In genomic region chr3:122609798-122610559, GRCh38 we compare ENCODE assay signal across 10 cellular contexts. TPM values are rescaled to one million over a fixed set of nuclear protein-coding genes. Genes with fewer than 3 reads are reported as not detected.
A peak's percentile ranks its signal among the peaks of the same experiment; 100 is the strongest.
DNase-seq lines count a peak whose midpoint lies in the region; ATAC-seq, FAIRE-seq and TF ChIP-seq lines count a peak whose summit lies in the region.
"Had no signal": no experiment of that assay in that cellular context is flagged by ENCODE, and none has a peak within 500 bp of the region (broad histone marks: within the 10 kb centered on the region; RNA-seq: fewer than 3 reads in every experiment).

No MANE protein-coding gene starts in this region.

- peaks cover 8 to 28% of the 10 kb centered on the region in 2 donors for H3K36me3 Mint-ChIP-seq in activated T-cell treated with anti-CD3 and anti-CD28 coated beads, Interleukin-2, amount 50 U/mL, for 72 hours (ENCODE audit: insufficient read depth in 2 of 2)
- peaks cover 26% of the 10 kb centered on the region for H3K36me3 Mint-ChIP-seq in natural killer cell treated with Interleukin-12 subunit alpha and Interleukin-12 subunit beta and Interleukin-15 and Interleukin-18, amount 100 ng/mL, for 72 hours

- DNase-seq in EH (ENCODE audit: low read depth), result peak; percentile 85
- DNase-seq in GM20000 (ENCODE audit: low spot score), result peak; percentile 80
- peak; percentile 30 to 41 for DNase-seq in activated T-cell treated with anti-CD3 and anti-CD28 coated beads, Interleukin-2, amount 50 U/mL, for 72 hours
- DNase-seq in natural killer cell treated with Interleukin-12 subunit alpha and Interleukin-12 subunit beta and Interleukin-15 and Interleukin-18, amount 100 ng/mL, for 72 hours (ENCODE audit: low spot score), result peak; percentile 64
- no peak for DNase-seq in NCI-H2196 treated with DMSO at 0.1 percent for 48 hours (lab: John Stamatoyannopoulos, UW; ENCODE audit: unreplicated experiment)
- DNase-seq in frontal cortex (ENCODE audit: low spot score in 2 of 2), result no peak
- DNase-seq in OCI-LY7 (ENCODE audit: low spot score), result no peak

- no peaks in the 10 kb centered on the region for H3K27me3 Mint-ChIP-seq in activated T-cell treated with anti-CD3 and anti-CD28 coated beads, Interleukin-2, amount 50 U/mL, for 72 hours (ENCODE audit: low read depth)
- no peaks in the 10 kb centered on the region for H3K27me3 Mint-ChIP-seq in natural killer cell treated with Interleukin-12 subunit alpha and Interleukin-12 subunit beta and Interleukin-15 and Interleukin-18, amount 100 ng/mL, for 72 hours

- H3K4me3 Mint-ChIP-seq in activated T-cell treated with anti-CD3 and anti-CD28 coated beads, Interleukin-2, amount 50 U/mL, for 72 hours, result peak overlapping the region; percentile 45 to 62
- H3K4me3 Mint-ChIP-seq in natural killer cell treated with Interleukin-12 subunit alpha and Interleukin-12 subunit beta and Interleukin-15 and Interleukin-18, amount 100 ng/mL, for 72 hours, result peak overlapping the region; percentile 66
- H3K4me3 Mint-ChIP-seq: nephron had no signal

- no peak overlapping the region for H3K27ac ChIP-seq in OCI-LY7 (ENCODE audit: low read depth, low read length, poor library complexity, severe bottlenecking)
- H3K27ac ChIP-seq: SK-N-MC had no signal

- H3K79me2 ChIP-seq in OCI-LY7 (ENCODE audit: insufficient read depth, low read depth, low read length), result no peaks in the 10 kb centered on the region

- POLR2A ChIA-PET in OCI-LY7 (lab: Charles Lee), result no interaction called here

- H3K4me3 ChIP-seq in OCI-LY7 (ENCODE audit: low read depth, low read length, poor library complexity, severe bottlenecking), result no peak overlapping the region
- H3K4me3 ChIP-seq: SK-N-MC had no signal

- TF ChIP-seq CTCF in GM20000 (IDR thresholded peaks at IDR 0.05; ENCODE audit: extremely low read depth, missing control alignments) (no peak), OCI-LY7 (conservative IDR thresholded peaks at IDR 0.05; ENCODE audit: low read length) (no peak)

- H3K27ac Mint-ChIP-seq in activated T-cell treated with anti-CD3 and anti-CD28 coated beads, Interleukin-2, amount 50 U/mL, for 72 hours, result peak overlapping the region; percentile 86
- peak overlapping the region; percentile 66 to 83 for H3K27ac Mint-ChIP-seq in natural killer cell treated with Interleukin-12 subunit alpha and Interleukin-12 subunit beta and Interleukin-15 and Interleukin-18, amount 100 ng/mL, for 72 hours
- H3K27ac Mint-ChIP-seq: nephron had no signal

- H3K36me3 ChIP-seq in OCI-LY7 (ENCODE audit: insufficient read depth, low read length), result no peaks in the 10 kb centered on the region

- no peaks in the 10 kb centered on the region for H3K9me2 ChIP-seq in OCI-LY7 (ENCODE audit: insufficient read depth, low read length)

- H3K4me1 Mint-ChIP-seq in activated T-cell treated with anti-CD3 and anti-CD28 coated beads, Interleukin-2, amount 50 U/mL, for 72 hours (ENCODE audit: low read depth), result peaks cover 26% of the 10 kb centered on the region
- peaks cover 25 to 32% of the 10 kb centered on the region in 2 donors for H3K4me1 Mint-ChIP-seq in natural killer cell treated with Interleukin-12 subunit alpha and Interleukin-12 subunit beta and Interleukin-15 and Interleukin-18, amount 100 ng/mL, for 72 hours (ENCODE audit: low read depth in 2 of 2)
- H3K4me1 Mint-ChIP-seq: nephron had no signal

- intact Hi-C loops in OCI-LY7 (cut with micrococcal nuclease; ENCODE audit: unreplicated experiment), result no loop called here

- FAIRE-seq in frontal cortex (lab: Jason Lieb, UNC), result no peak

- CTCF ChIA-PET in OCI-LY7 (lab: Charles Lee; ENCODE audit: unreplicated experiment), result no interaction called here

- no peaks in the 10 kb centered on the region for H3K4me1 ChIP-seq in OCI-LY7 (ENCODE audit: insufficient read depth, low read length, poor library complexity, severe bottlenecking)

- ATAC-seq in HG03460 (IDR thresholded peaks at IDR 0.05; ENCODE audit: unreplicated experiment), result peak; percentile 96
- ATAC-seq in activated T-cell treated with anti-CD3 and anti-CD28 coated beads, Interleukin-2, amount 50 U/mL, for 72 hours (replicated peaks in 1 of 2), result peak; percentile 93 to 94
- peak; percentile 96 to 98 for ATAC-seq in natural killer cell treated with Interleukin-12 subunit alpha and Interleukin-12 subunit beta and Interleukin-15 and Interleukin-18, amount 100 ng/mL, for 72 hours

- H3K9me3 Mint-ChIP-seq in activated T-cell treated with anti-CD3 and anti-CD28 coated beads, Interleukin-2, amount 50 U/mL, for 72 hours, result peaks cover 3 to 7% of the 10 kb centered on the region in 2 donors
- peaks cover 3% of the 10 kb centered on the region for H3K9me3 Mint-ChIP-seq in natural killer cell treated with Interleukin-12 subunit alpha and Interleukin-12 subunit beta and Interleukin-15 and Interleukin-18, amount 100 ng/mL, for 72 hours
- H3K9me3 Mint-ChIP-seq: nephron had no signal

- no peak overlapping the region for H3K4me2 ChIP-seq in OCI-LY7 (ENCODE audit: low read length)

- BruUV-seq in OCI-LY7 (replicated peaks; lab: Mats Ljungman, UMichigan), result no TSS peak

- no peak overlapping the region for H2AFZ ChIP-seq in OCI-LY7 (ENCODE audit: low read length)

- no peaks in the 10 kb centered on the region for H4K20me1 ChIP-seq in OCI-LY7 (ENCODE audit: insufficient read depth, low read length)

- H3K9me3 ChIP-seq in OCI-LY7 (ENCODE audit: low read length), result no peaks in the 10 kb centered on the region

RNA-seq across cellular contexts. Expression of gene PARP15, which starts 32.5 kb away (rescaled TPM):
- total RNA-seq in activated T-cell treated with anti-CD3 and anti-CD28 coated beads, Interleukin-2, amount 50 U/mL, for 72 hours, result 10 to 100 TPM; 23.7 to 28.6 TPM
- 10 to 100 TPM; 49.6 to 72.9 TPM for total RNA-seq in natural killer cell treated with Interleukin-12 subunit alpha and Interleukin-12 subunit beta and Interleukin-15 and Interleukin-18, amount 100 ng/mL, for 72 hours
- total RNA-seq in frontal cortex (not detected), OCI-LY7 (2022) (0.70 and 0.81 TPM in 2 replicates)
- 3.3 and 3.4 TPM in 2 replicates for total RNA-seq in OCI-LY7 (2014; rRNA removed; shearing (Covaris generic))

RNA-seq across cellular contexts. Expression of gene DTX3L, which starts 45.8 kb away (rescaled TPM):
- total RNA-seq in activated T-cell treated with anti-CD3 and anti-CD28 coated beads, Interleukin-2, amount 50 U/mL, for 72 hours, result 10 to 100 TPM; 43.9 to 51.4 TPM
- 100 to 1,000 TPM in 1 of 2 donors, 10 to 100 TPM in 1; 56.4 to 110 TPM for total RNA-seq in natural killer cell treated with Interleukin-12 subunit alpha and Interleukin-12 subunit beta and Interleukin-15 and Interleukin-18, amount 100 ng/mL, for 72 hours
- 2.4 TPM for total RNA-seq in frontal cortex
- 1.5 and 2.2 TPM in 2 replicates for total RNA-seq in OCI-LY7 (2014; rRNA removed; shearing (Covaris generic))
- 0.94 and 1.3 TPM in 2 replicates for total RNA-seq in OCI-LY7 (2022)

RNA-seq across cellular contexts. Expression of gene PARP9, which starts 45.9 kb away (rescaled TPM):
- 10 to 100 TPM; 28.8 to 38.1 TPM for total RNA-seq in activated T-cell treated with anti-CD3 and anti-CD28 coated beads, Interleukin-2, amount 50 U/mL, for 72 hours
- total RNA-seq in natural killer cell treated with Interleukin-12 subunit alpha and Interleukin-12 subunit beta and Interleukin-15 and Interleukin-18, amount 100 ng/mL, for 72 hours, result 10 to 100 TPM; 45.5 to 61.7 TPM
- total RNA-seq in frontal cortex, result 4.1 TPM
- total RNA-seq in OCI-LY7 (2014; rRNA removed; shearing (Covaris generic)), result 1.4 TPM in 2 replicates
- total RNA-seq in OCI-LY7 (2022), result 0.57 and 0.65 TPM in 2 replicates

Comparison
In these comparisons a context has a peak if more than half of its experiments do, and no peak if none do; other contexts are left out.
1. DNase-seq: peak in EH (single experiment), GM20000 (single experiment), activated T-cell treated with anti-CD3 and anti-CD28 coated beads, Interleukin-2, amount 50 U/mL, for 72 hours (2 of 2) and natural killer cell treated with Interleukin-12 subunit alpha and Interleukin-12 subunit beta and Interleukin-15 and Interleukin-18, amount 100 ng/mL, for 72 hours (single experiment); none in NCI-H2196 treated with DMSO at 0.1 percent for 48 hours (single experiment), frontal cortex (0 of 2) and OCI-LY7 (single experiment).
2. RNA of gene PARP15, which starts 32.5 kb away (total RNA-seq): 49.6 to 72.9 TPM in natural killer cell treated with Interleukin-12 subunit alpha and Interleukin-12 subunit beta and Interleukin-15 and Interleukin-18, amount 100 ng/mL, for 72 hours and 23.7 to 28.6 TPM in activated T-cell treated with anti-CD3 and anti-CD28 coated beads, Interleukin-2, amount 50 U/mL, for 72 hours; 0.70 to 3.4 TPM in OCI-LY7 and not detected in frontal cortex (single experiment); every median in the first group is over 4 times any median in the second.
3. RNA of gene DTX3L, which starts 45.8 kb away (total RNA-seq): 56.4 to 110 TPM in natural killer cell treated with Interleukin-12 subunit alpha and Interleukin-12 subunit beta and Interleukin-15 and Interleukin-18, amount 100 ng/mL, for 72 hours and 43.9 to 51.4 TPM in activated T-cell treated with anti-CD3 and anti-CD28 coated beads, Interleukin-2, amount 50 U/mL, for 72 hours; 2.4 TPM in frontal cortex (single experiment) and 0.94 to 2.2 TPM in OCI-LY7; every median in the first group is over 10 times any median in the second.
4. Peak in every context shown above with its lines, with median percentiles within 50 percentile points of each other: ATAC-seq.